Comparison of ENCODE assay signal across 1 cellular context in genomic region chr11:46675288-46675851, GRCh38.
TF ChIP-seq lines count a peak whose summit lies in the region.

No MANE protein-coding gene starts in this region.

TF ChIP-seq in HepG2, 621 proteins besides CTCF, POLR2A, EP300 and RAD21 (continued from another document):
- 0 out of 2 replicates have a peak, but pooled peaks have one; percentile 52 for TF ChIP-seq SNAPC4 (CRISPR knock-in tag; IDR thresholded peaks at IDR 0.05)
- TF ChIP-seq NFE2L2 (IDR thresholded peaks at IDR 0.05; ENCODE audit: low read length) = no peak
- TF ChIP-seq ZNF414 (CRISPR knock-in tag; IDR thresholded peaks at IDR 0.05) = no peak
- TF ChIP-seq ZNF430 (CRISPR knock-in tag; IDR thresholded peaks at IDR 0.05) = no peak
- TF ChIP-seq SOX5 (CRISPR knock-in tag; IDR thresholded peaks at IDR 0.05; ENCODE audit: borderline replicate concordance) = no peak
- TF ChIP-seq ZNF530 (CRISPR knock-in tag; IDR thresholded peaks at IDR 0.05; ENCODE audit: low read depth) = no peak
- no peak for TF ChIP-seq LCORL (IDR thresholded peaks at IDR 0.05)
- TF ChIP-seq LCORL (CRISPR knock-in tag; IDR thresholded peaks at IDR 0.05) = no peak; the same call in 1 of the 2 replicates
- TF ChIP-seq MAFG (CRISPR knock-in tag; IDR thresholded peaks at IDR 0.05) = no peak
- TF ChIP-seq POLR2G (IDR thresholded peaks at IDR 0.05; ENCODE audit: low read depth, low read length) = no peak
- TF ChIP-seq HIC2 (CRISPR knock-in tag; IDR thresholded peaks at IDR 0.05; ENCODE audit: low read depth) = 0 out of 2 replicates have a peak, but pooled peaks have one; percentile 29
- TF ChIP-seq CC2D1A (CRISPR knock-in tag; IDR thresholded peaks at IDR 0.05) = no peak
- TF ChIP-seq HMGXB3 (CRISPR knock-in tag; IDR thresholded peaks at IDR 0.05; ENCODE audit: borderline replicate concordance) = no peak
- TF ChIP-seq JUND (CRISPR knock-in tag; IDR thresholded peaks at IDR 0.05) = no peak
- TF ChIP-seq ZNF598 (CRISPR knock-in tag; IDR thresholded peaks at IDR 0.05; ENCODE audit: borderline replicate concordance) = 0 out of 2 replicates have a peak, but pooled peaks have one; percentile 53
- no peak for TF ChIP-seq FOXK1 (CRISPR knock-in tag; IDR thresholded peaks at IDR 0.05; ENCODE audit: borderline replicate concordance, low read depth)
- TF ChIP-seq ZFP41 (CRISPR knock-in tag; IDR thresholded peaks at IDR 0.05; ENCODE audit: borderline replicate concordance) = no peak
- no peak for TF ChIP-seq ZNF335 (CRISPR knock-in tag; IDR thresholded peaks at IDR 0.05)
